9 cellular contexts compared by ENCODE assay signal in genomic region chr12:57148469-57149308, GRCh38. TPM values are rescaled to one million over a fixed set of nuclear protein-coding genes. Genes with fewer than 3 reads are reported as not detected.
DNase-seq lines count a peak whose midpoint lies in the region; ATAC-seq and TF ChIP-seq lines count a peak whose summit lies in the region.
"Had no signal": no experiment of that assay in that cellular context is flagged by ENCODE, and none has a peak within 500 bp of the region (broad histone marks: within the 10 kb centered on the region; RNA-seq: fewer than 3 reads in every experiment).

No MANE protein-coding gene starts in this region.

- no TSS peak for BruUV-seq in A673 (replicated peaks; lab: Mats Ljungman, UMichigan)

- no peak for ATAC-seq in GM18868 (IDR thresholded peaks at IDR 0.05; ENCODE audit: unreplicated experiment)

- H3K9me3 ChIP-seq in A673 (ENCODE audit: low read depth, low read length, poor library complexity, severe bottlenecking): no peaks in the 10 kb centered on the region

- CTCF ChIA-PET in RWPE1 (lab: Yijun Ruan, JAX): interaction anchor here (0.6 to 1.2 kb wide), 2 partner anchors 27 to 34 kb away, joined by 3 to 6 read pairs; no protein-coding TSS in a partner anchor
- CTCF ChIA-PET in A673 (lab: Charles Lee): interaction anchor here (1.3 kb wide), 1 partner anchor 34 kb away, joined by 3 read pairs; no protein-coding TSS in a partner anchor

- H3K27ac ChIP-seq in RWPE1 (peak overlapping the region; percentile 98), A673 (ENCODE audit: low read depth, low read length, poor library complexity, severe bottlenecking) (no peak overlapping the region)

- no peaks in the 10 kb centered on the region for H3K4me1 ChIP-seq in A673 (ENCODE audit: insufficient read depth, low read length, poor library complexity, severe bottlenecking)

- TF ChIP-seq CTCF in AG10803 (conservative IDR thresholded peaks at IDR 0.05; ENCODE audit: low read length) (no peak), RWPE1 (conservative IDR thresholded peaks at IDR 0.05; ENCODE audit: low read depth) (no peak), foreskin fibroblast (IDR thresholded peaks at IDR 0.05; ENCODE audit: low read depth, low read length) (no peak), A673 (conservative IDR thresholded peaks at IDR 0.05; ENCODE audit: low read depth, low read length) (no peak)

- H3K36me3 ChIP-seq in A673 (ENCODE audit: insufficient read depth, low read length, poor library complexity, severe bottlenecking): peaks cover 13% of the 10 kb centered on the region

- DNase-seq in AG10803 (ENCODE audit: low read depth): peak; percentile 84
- DNase-seq in RWPE1 (ENCODE audit: low spot score): no peak
- DNase-seq in foreskin fibroblast: peak; percentile 77 to 89
- peak; percentile 92 for DNase-seq in posterior vena cava (ENCODE audit: low spot score)
- DNase-seq in NCI-H1092 treated with DMSO at 0.1 percent for 48 hours (lab: John Stamatoyannopoulos, UW): no peak
- DNase-seq in A673 (ENCODE audit: low spot score): no peak
- no peak for DNase-seq in activated CD4-positive, alpha-beta T cell treated with anti-CD3 and anti-CD28 coated beads for 4 hours

- no peaks in the 10 kb centered on the region for H3K27me3 ChIP-seq in A673 (replicated peaks; ENCODE audit: insufficient read depth, low read depth, low read length, poor library complexity)

- peak overlapping the region; percentile 34; the same call in 1 of the 2 replicates for H3K4me3 ChIP-seq in AG10803 (ENCODE audit: low read length)
- peak overlapping the region in 1 of 2 donors; percentile 17 for H3K4me3 ChIP-seq in foreskin fibroblast (ENCODE audit: low read depth in 1 of 2, low read length in 2 of 2)
- no peak overlapping the region for H3K4me3 ChIP-seq in A673 (ENCODE audit: low read depth, low read length, poor library complexity, severe bottlenecking)

- intact Hi-C loops in posterior vena cava (cut with DNase I): no loop called here
- intact Hi-C loops in A673 (cut with micrococcal nuclease; ENCODE audit: unreplicated experiment): no loop called here

- POLR2A ChIA-PET in RWPE1 (lab: Yijun Ruan, JAX; ENCODE audit: low non-redundant PET) (no interaction called here), A673 (lab: Charles Lee; ENCODE audit: low non-redundant PET) (no interaction called here)

RNA-seq across cellular contexts. Expression of gene LRP1-AS, which starts 1.3 kb away (rescaled TPM):
- total RNA-seq in posterior vena cava: not detected
- total RNA-seq in A673 (2021): not detected in 2 replicates
- total RNA-seq: neural crest cell had no signal

RNA-seq across cellular contexts. Expression of gene LRP1, which starts 20.4 kb away (rescaled TPM):
- total RNA-seq in posterior vena cava: 100 to 1,000 TPM; 465 to 757 TPM
- 31.0 and 43.6 TPM in 2 replicates for total RNA-seq in A673 (2021)

RNA-seq across cellular contexts. Expression of gene STAT6, which starts 37.5 kb away (rescaled TPM):
- 100 to 1,000 TPM; 162 to 201 TPM for total RNA-seq in posterior vena cava
- total RNA-seq in A673 (2021): 96.3 and 111 TPM in 2 replicates

RNA-seq across cellular contexts. Expression of gene NAB2, which starts 59.8 kb away (rescaled TPM):
- total RNA-seq in posterior vena cava: 10 to 100 TPM; 27.0 to 36.3 TPM
- total RNA-seq in A673 (2021): 58.0 and 61.8 TPM in 2 replicates

Comparison
In these comparisons a context has a peak if more than half of its experiments do, and no peak if none do; other contexts are left out.
1. DNase-seq: peak in AG10803 (single experiment), foreskin fibroblast (2 of 2) and posterior vena cava (single experiment); none in RWPE1 (single experiment), NCI-H1092 treated with DMSO at 0.1 percent for 48 hours (single experiment), A673 (single experiment) and activated CD4-positive, alpha-beta T cell treated with anti-CD3 and anti-CD28 coated beads for 4 hours (0 of 2).
2. RNA of gene LRP1, which starts 20.4 kb away (total RNA-seq): 465 to 757 TPM in posterior vena cava; 31.0 to 43.6 TPM in A673; every median in the first group is over 10 times any median in the second.